12 cellular contexts compared by ENCODE assay signal in genomic region chr14:68507544-68508081, GRCh38.
DNase-seq lines count a peak whose midpoint lies in the region; ATAC-seq and TF ChIP-seq lines count a peak whose summit lies in the region.
"Had no signal": no experiment of that assay in that cellular context is flagged by ENCODE, and none has a peak within 500 bp of the region (broad histone marks: within the 10 kb centered on the region; RNA-seq: fewer than 3 reads in every experiment).

No MANE protein-coding gene starts in this region.

- peak; percentile 17 for DNase-seq in stimulated activated CD4-positive, alpha-beta T cell treated with anti-CD3 and anti-CD28 coated beads, Interleukin-4, amount 100 ng/mL, for 24 hours
- no peak for DNase-seq in stimulated activated CD4-positive, alpha-beta T cell treated with anti-CD3 and anti-CD28 coated beads, Interleukin-2, amount 100 ng/mL, for 48 hours
- DNase-seq in activated gamma-delta T cell treated with anti-CD3 and anti-CD28 coated beads, Interleukin-2, amount 50 U/mL, for 16 hours (ENCODE audit: low read depth) = peak; percentile 18
- peak in 1 of 3 donors; percentile 45 for DNase-seq in mucosa of descending colon
- no peak for DNase-seq in vagina (ENCODE audit: extremely low spot score in 2 of 2)
- DNase-seq in NCI-H2029 treated with DMSO at 0.1 percent for 48 hours (lab: John Stamatoyannopoulos, UW) = no peak
- no peak for DNase-seq in AG08396 (ENCODE audit: low spot score)
- DNase-seq in COR-L47 (lab: John Stamatoyannopoulos, UW) = no peak
- DNase-seq: heart left ventricle, NCI-H226, nephron progenitor cell had no signal

- intact Hi-C loops in mucosa of descending colon (cut with DNase I, micrococcal nuclease) = no loop called here
- intact Hi-C loops in vagina (cut with DNase I) = no loop called here

- TF ChIP-seq CTCF in mucosa of descending colon (IDR thresholded peaks at IDR 0.05) = no peak
- TF ChIP-seq CTCF in vagina (IDR thresholded peaks at IDR 0.05) = no peak

- H3K9me3 ChIP-seq in mucosa of descending colon (no peaks in the 10 kb centered on the region), vagina (no peaks in the 10 kb centered on the region)
- H3K9me3 ChIP-seq: HAP-1, heart left ventricle had no signal

- H3K4me3 ChIP-seq in mucosa of descending colon (no peak overlapping the region), vagina (no peak overlapping the region)
- H3K4me3 ChIP-seq: HAP-1, heart left ventricle had no signal

- H3K36me3 ChIP-seq in mucosa of descending colon (ENCODE audit: low read depth) (no peaks in the 10 kb centered on the region), vagina (no peaks in the 10 kb centered on the region)
- H3K36me3 ChIP-seq: HAP-1, heart left ventricle had no signal

- ATAC-seq in mucosa of descending colon = peak; percentile 55
- ATAC-seq: heart left ventricle had no signal

- TF ChIP-seq POLR2A in vagina (IDR thresholded peaks at IDR 0.05) = no peak

- H3K4me1 ChIP-seq in mucosa of descending colon (ENCODE audit: low read depth) = peaks cover 24% of the 10 kb centered on the region
- peaks cover 80% of the 10 kb centered on the region for H3K4me1 ChIP-seq in vagina
- H3K4me1 ChIP-seq: HAP-1 had no signal

- H3K27ac ChIP-seq in vagina = peak overlapping the region; percentile 30

- no peaks in the 10 kb centered on the region for H3K27me3 ChIP-seq in vagina
- H3K27me3 ChIP-seq: heart left ventricle had no signal

Comparison
In these comparisons a context has a peak if more than half of its experiments do, and no peak if none do; other contexts are left out.
1. DNase-seq: peak in stimulated activated CD4-positive, alpha-beta T cell treated with anti-CD3 and anti-CD28 coated beads, Interleukin-4, amount 100 ng/mL, for 24 hours (single experiment) and activated gamma-delta T cell treated with anti-CD3 and anti-CD28 coated beads, Interleukin-2, amount 50 U/mL, for 16 hours (single experiment); none in stimulated activated CD4-positive, alpha-beta T cell treated with anti-CD3 and anti-CD28 coated beads, Interleukin-2, amount 100 ng/mL, for 48 hours (0 of 2), vagina (0 of 2), NCI-H2029 treated with DMSO at 0.1 percent for 48 hours (single experiment), AG08396 (single experiment) and COR-L47 (single experiment).